ENCODE assay signal across 35 cellular contexts in the genomic region with DNA sequence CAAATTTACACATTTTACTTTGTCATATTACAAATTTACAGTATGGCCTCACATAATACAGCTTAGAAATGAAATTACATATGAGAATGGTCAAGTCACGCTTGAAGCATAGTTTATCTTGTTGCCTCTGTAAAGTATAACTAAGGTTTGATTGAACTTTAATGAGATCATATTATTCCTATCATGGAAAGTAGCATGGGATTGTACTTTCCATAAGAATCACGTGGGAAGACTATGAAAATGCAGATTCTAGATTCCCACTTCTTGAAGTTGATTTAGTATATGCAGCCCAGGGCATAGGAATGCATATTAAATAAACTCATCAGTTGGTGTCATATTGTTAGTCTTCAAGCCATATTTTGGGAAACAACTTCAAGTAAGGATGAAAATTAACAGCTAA.
"Had no signal": no experiment of that assay in that cellular context is flagged by ENCODE, and none has a peak within 500 bp of the region (broad histone marks: within the 10 kb centered on the region; RNA-seq: fewer than 3 reads in every experiment).

No MANE protein-coding gene starts in this region.

- H3K4me3 ChIP-seq: MG63 had no signal

- H3K27ac ChIP-seq: KMS-11 had no signal

- DNase-seq: Karpas-422, Kasumi-1, MG63, MM.1S, MV-4-11, NCI-H1048, NCI-H1092, NCI-H1092 treated with DMSO at 0.1 percent for 48 hours, NCI-H1105, NCI-H1105 treated with DMSO at 0.1 percent for 48 hours, NCI-H1417, NCI-H1417 treated with DMSO at 0.1 percent for 48 hours, NCI-H1436, NCI-H1436 treated with DMSO at 0.1 percent for 48 hours, NCI-H146, NCI-H1694, NCI-H1694 treated with DMSO at 0.1 percent for 48 hours, NCI-H187, NCI-H187 treated with DMSO at 0.1 percent for 48 hours, NCI-H1930, NCI-H2029, NCI-H2029 treated with DMSO at 0.1 percent for 48 hours, NCI-H2081, NCI-H2081 treated with DMSO at 0.1 percent for 48 hours, NCI-H2107, NCI-H2171, NCI-H2171 treated with DMSO at 0.1 percent for 48 hours, NCI-H2227 treated with DMSO at 0.1 percent for 48 hours, NCI-H226, NCI-H345, NCI-H446, NCI-H446 treated with DMSO at 0.1 percent for 48 hours, NCI-H510A, NCI-H510A treated with DMSO at 0.1 percent for 48 hours had no signal
